Comparison of ENCODE assay signal across 8 cellular contexts in genomic region chr3:149657458-149657795, GRCh38. TPM values are rescaled to one million over a fixed set of nuclear protein-coding genes. Genes with fewer than 3 reads are reported as not detected.
DNase-seq lines count a peak whose midpoint lies in the region; ATAC-seq and TF ChIP-seq lines count a peak whose summit lies in the region.

No MANE protein-coding gene starts in this region.

- no peak for TF ChIP-seq POLR2A in sigmoid colon (IDR thresholded peaks at IDR 0.05)

- H3K4me1 Mint-ChIP-seq in activated naive CD8-positive, alpha-beta T cell treated with anti-CD3 and anti-CD28 coated beads for 36 hours = peaks cover 7% of the 10 kb centered on the region

- H3K4me3 Mint-ChIP-seq in activated naive CD8-positive, alpha-beta T cell treated with anti-CD3 and anti-CD28 coated beads for 36 hours = peak overlapping the region; percentile 84

- H3K27ac ChIP-seq in right atrium auricular region (peak overlapping the region; percentile 99 to 100), sigmoid colon (peak overlapping the region; percentile 93 to 99 (median 98))

- peak in 1 of 2 donors; percentile 7 for TF ChIP-seq CTCF in right atrium auricular region (IDR thresholded peaks at IDR 0.05)
- no peak for TF ChIP-seq CTCF in sigmoid colon (IDR thresholded peaks at IDR 0.05)

- peaks cover 0 to 40% of the 10 kb centered on the region in 2 donors for H3K4me1 ChIP-seq in right atrium auricular region
- H3K4me1 ChIP-seq in sigmoid colon = peaks cover 0 to 62% (median 55%) of the 10 kb centered on the region in 4 donors

- H3K27me3 Mint-ChIP-seq in activated naive CD8-positive, alpha-beta T cell treated with anti-CD3 and anti-CD28 coated beads for 36 hours = peaks cover 74% of the 10 kb centered on the region

- H3K36me3 Mint-ChIP-seq in activated naive CD8-positive, alpha-beta T cell treated with anti-CD3 and anti-CD28 coated beads for 36 hours = peaks cover 2% of the 10 kb centered on the region

- TF ChIP-seq EP300 in sigmoid colon (IDR thresholded peaks at IDR 0.05) = no peak

- H3K27me3 ChIP-seq in right atrium auricular region = no peaks in the 10 kb centered on the region
- H3K27me3 ChIP-seq in sigmoid colon = no peaks in the 10 kb centered on the region

- peak overlapping the region; percentile 68 to 84 for H3K4me3 ChIP-seq in right atrium auricular region
- peak overlapping the region; percentile 57 to 81 (median 72) for H3K4me3 ChIP-seq in sigmoid colon

- no peaks in the 10 kb centered on the region for H3K9me3 Mint-ChIP-seq in activated naive CD8-positive, alpha-beta T cell treated with anti-CD3 and anti-CD28 coated beads for 36 hours

- DNase-seq in COLO829 (ENCODE audit: low spot score) = peak; percentile 58
- no peak for DNase-seq in activated naive CD8-positive, alpha-beta T cell treated with anti-CD3 and anti-CD28 coated beads for 36 hours
- peak; percentile 67 for DNase-seq in right atrium auricular region (ENCODE audit: low spot score)
- DNase-seq in sigmoid colon = no peak
- no peak for DNase-seq in HuH-7 (ENCODE audit: low spot score)
- DNase-seq in SIG-M5 (lab: John Stamatoyannopoulos, UW) = no peak

- H3K9me3 ChIP-seq in right atrium auricular region (no peaks in the 10 kb centered on the region), sigmoid colon (no peaks in the 10 kb centered on the region)

- 0 to 1% methylated on average over 21 of the region's 21 CpGs for WGBS in sigmoid colon, 2 donors

- intact Hi-C loops in sigmoid colon (cut with DNase I) = loop anchor here (5.0 to 10.0 kb wide), 5 partner anchors 60 to 703 kb away; partner anchors contain the start of gene RNF13

- no peaks in the 10 kb centered on the region for H3K36me3 ChIP-seq in right atrium auricular region
- H3K36me3 ChIP-seq in sigmoid colon = peaks cover 0 to 12% (median 0%) of the 10 kb centered on the region in 4 donors

- no peak overlapping the region for H3K27ac Mint-ChIP-seq in activated naive CD8-positive, alpha-beta T cell treated with anti-CD3 and anti-CD28 coated beads for 36 hours

- ATAC-seq in HG03108 (IDR thresholded peaks at IDR 0.05; ENCODE audit: unreplicated experiment) (peak; percentile 31), GM18502 (IDR thresholded peaks at IDR 0.05; ENCODE audit: poor library complexity, unreplicated experiment) (no peak)

RNA-seq across cellular contexts. Expression of gene WWTR1, which starts 0.4 kb away (rescaled TPM):
- under 1 TPM; 0.16 to 0.33 TPM for total RNA-seq in activated naive CD8-positive, alpha-beta T cell treated with anti-CD3 and anti-CD28 coated beads for 36 hours
- total RNA-seq in right atrium auricular region = 10 to 100 TPM; 53.4 to 73.1 TPM
- total RNA-seq in sigmoid colon = 100 to 1,000 TPM; 243 to 340 (median 317) TPM
- 10 to 100 TPM in 2 of 3 donors, 1 to 10 TPM in 1; 7.9 to 19.2 (median 15.2) TPM for polyA plus RNA-seq in sigmoid colon

Comparison
In these comparisons a context has a peak if more than half of its experiments do, and no peak if none do; other contexts are left out.
1. DNase-seq: peak in COLO829 (single experiment) and right atrium auricular region (single experiment); none in activated naive CD8-positive, alpha-beta T cell treated with anti-CD3 and anti-CD28 coated beads for 36 hours (single experiment), sigmoid colon (single experiment), HuH-7 (single experiment) and SIG-M5 (single experiment).
2. RNA of gene WWTR1, which starts 0.4 kb away (total RNA-seq): 243 to 340 TPM in sigmoid colon and 53.4 to 73.1 TPM in right atrium auricular region; 0.16 to 0.33 TPM in activated naive CD8-positive, alpha-beta T cell treated with anti-CD3 and anti-CD28 coated beads for 36 hours; every median in the first group is over 10 times any median in the second.